In the genomic region with DNA sequence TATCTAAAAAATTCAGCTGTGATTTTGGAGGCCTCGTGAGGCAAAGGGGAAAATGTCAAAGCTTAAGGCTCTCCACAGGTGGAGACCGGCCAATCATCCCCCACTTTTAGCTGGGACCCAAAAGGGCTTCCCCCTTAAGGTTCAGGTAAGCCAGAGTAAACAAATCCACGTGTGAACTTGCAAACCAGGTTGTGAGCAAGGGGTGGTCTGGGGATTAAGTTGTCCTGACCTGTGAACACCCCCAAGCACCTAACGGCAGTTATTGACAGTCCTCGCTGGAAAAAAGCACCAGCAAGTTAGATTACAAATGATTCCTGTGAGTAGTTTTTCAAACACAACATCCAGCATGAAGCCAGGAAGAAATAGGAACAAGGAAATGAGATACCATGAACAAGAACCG, we compare ENCODE assay signal across 1 cellular context.
TF ChIP-seq lines count a peak whose summit lies in the region.

No MANE protein-coding gene starts in this region.

TF ChIP-seq in IMR-90, 13 proteins besides CTCF, POLR2A, EP300 and RAD21 (continued from another document):
- TF ChIP-seq, protein P1, sequence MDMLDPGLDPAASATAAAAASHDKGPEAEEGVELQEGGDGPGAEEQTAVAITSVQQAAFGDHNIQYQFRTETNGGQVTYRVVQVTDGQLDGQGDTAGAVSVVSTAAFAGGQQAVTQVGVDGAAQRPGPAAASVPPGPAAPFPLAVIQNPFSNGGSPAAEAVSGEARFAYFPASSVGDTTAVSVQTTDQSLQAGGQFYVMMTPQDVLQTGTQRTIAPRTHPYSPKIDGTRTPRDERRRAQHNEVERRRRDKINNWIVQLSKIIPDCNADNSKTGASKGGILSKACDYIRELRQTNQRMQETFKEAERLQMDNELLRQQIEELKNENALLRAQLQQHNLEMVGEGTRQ (IDR thresholded peaks at IDR 0.05; ENCODE audit: low read depth, low read length): no peak
- TF ChIP-seq BHLHE40 (IDR thresholded peaks at IDR 0.05; ENCODE audit: low read depth, low read length) (no peak), RFX5 (IDR thresholded peaks at IDR 0.05; ENCODE audit: low read depth, low read length) (no peak), MXI1 (IDR thresholded peaks at IDR 0.05; ENCODE audit: borderline replicate concordance, low read depth, low read length) (no peak), NFE2L2 (IDR thresholded peaks at IDR 0.05; ENCODE audit: low read depth, low read length) (no peak), CHD1 (IDR thresholded peaks at IDR 0.05; ENCODE audit: low read depth, low read length) (no peak)
